ENCODE assay signal across 2 cellular contexts in the genomic region with DNA sequence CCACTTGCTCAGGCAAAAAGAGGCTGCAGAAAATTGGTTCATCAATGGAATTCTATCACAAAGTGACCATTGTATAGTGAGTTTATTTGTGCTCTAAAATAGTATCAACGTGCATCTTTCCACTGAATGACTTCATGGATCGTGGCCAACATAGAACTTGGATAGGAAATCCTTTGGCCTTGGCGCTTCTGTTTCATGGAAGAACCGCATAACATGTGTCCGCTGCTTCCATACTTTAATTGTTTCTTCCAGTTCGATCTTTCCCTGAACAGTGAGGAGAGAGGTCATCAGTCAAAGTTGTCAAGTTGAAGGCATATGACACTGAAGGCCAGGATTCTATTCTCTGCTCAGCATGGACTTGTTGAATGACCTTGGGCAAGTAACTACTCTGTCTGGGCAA.
TF ChIP-seq lines count a peak whose summit lies in the region.

No MANE protein-coding gene starts in this region.

TF ChIP-seq in HEK293, 187 proteins besides CTCF, POLR2A, EP300 and RAD21:
- TF ChIP-seq SCRT2 (tag by site-specific recombination; IDR thresholded peaks at IDR 0.05) (peak; percentile 52), ZBTB49 (tag by site-specific recombination; IDR thresholded peaks at IDR 0.05; ENCODE audit: low read depth) (no peak)
TF ChIP-seq in HEK293: peak in this region for 1.

TF ChIP-seq in K562, 482 proteins besides CTCF, POLR2A, EP300 and RAD21:
- TF ChIP-seq MEIS2 (IDR thresholded peaks at IDR 0.05; ENCODE audit: partially characterized antibody) (peak; percentile 6), HNRNPLL (IDR thresholded peaks at IDR 0.05; ENCODE audit: low read depth, low read length, poor library complexity, severe bottlenecking) (no peak)
